ENCODE assay signal across 7 cellular contexts in genomic region chr2:26605195-26605968, GRCh38. TPM values are rescaled to one million over a fixed set of nuclear protein-coding genes. Genes with fewer than 3 reads are reported as not detected.
DNase-seq lines count a peak whose midpoint lies in the region; ATAC-seq and TF ChIP-seq lines count a peak whose summit lies in the region.

No MANE protein-coding gene starts in this region.

- WGBS in stomach, 5 donors, result 21 to 24% (median 23%) methylated on average over 12 of the region's 12 CpGs

- H3K27me3 ChIP-seq in SJCRH30 (peaks cover 31% of the 10 kb centered on the region), stomach (peaks cover 0 to 32% (median 0%) of the 10 kb centered on the region in 3 donors)

- DNase-seq in G401 (ENCODE audit: low spot score), result peak; percentile 76
- peak; percentile 68 for DNase-seq in KBM-7
- DNase-seq in SJCRH30, result peak; percentile 46 to 80
- peak; percentile 72 for DNase-seq in cerebellum (ENCODE audit: low spot score)
- peak in 1 of 2 donors; percentile 27 for DNase-seq in left colon
- DNase-seq in stomach, result no peak

- TF ChIP-seq CTCF in stomach (IDR thresholded peaks at IDR 0.05), result peak in 5 of 7 experiments; percentile 67 to 91 (median 80)

- in situ Hi-C loops in G401 (cut with HindIII; ENCODE audit: low sequenced_read_pairs), result no loop called here
- in situ Hi-C loops in KBM-7 (cut with MboI; ENCODE audit: low pct_unique_long_range_greater_than_20kb, low sequenced_read_pairs), result no loop called here

- H3K27ac ChIP-seq in SJCRH30 (no peak overlapping the region), stomach (no peak overlapping the region)

- no peak for TF ChIP-seq EP300 in stomach (IDR thresholded peaks at IDR 0.05)

- H3K4me3 ChIP-seq in SJCRH30, result no peak overlapping the region
- no peak overlapping the region for H3K4me3 ChIP-seq in stomach

- H3K9me3 ChIP-seq in SJCRH30 (replicated peaks) (no peaks in the 10 kb centered on the region), stomach (no peaks in the 10 kb centered on the region)

- peak; percentile 59 for ATAC-seq in left colon
- ATAC-seq in GM21723 (IDR thresholded peaks at IDR 0.05; ENCODE audit: unreplicated experiment), result no peak

- intact Hi-C loops in left colon (cut with DNase I, micrococcal nuclease) (loop anchor here (1.0 to 5.0 kb wide), 2 partner anchors 137 to 140 kb away; no protein-coding TSS in a partner anchor), stomach (cut with DNase I; ENCODE audit: low total_unique reads) (loop anchor here (5.0 kb wide), 1 partner anchor 137 kb away; no protein-coding TSS in a partner anchor)

- H3K36me3 ChIP-seq in SJCRH30 (no peaks in the 10 kb centered on the region), stomach (no peaks in the 10 kb centered on the region)

- H3K4me1 ChIP-seq in SJCRH30, result no peaks in the 10 kb centered on the region; the same call in 1 of the 2 replicates
- H3K4me1 ChIP-seq in stomach, result peaks cover 7 to 27% (median 14%) of the 10 kb centered on the region in 4 donors

- no peak for TF ChIP-seq POLR2A in stomach (IDR thresholded peaks at IDR 0.05)

RNA-seq across cellular contexts. Expression of gene CIB4, which starts 35.8 kb away (rescaled TPM):
- total RNA-seq in G401 (2014; rRNA removed; shearing (Covaris generic)), result not detected in 2 replicates
- total RNA-seq in SJCRH30 (2014; rRNA removed; shearing (Covaris generic)), result not detected in 2 replicates
- total RNA-seq in cerebellum (not detected), left colon (not detected), stomach (1 to 10 TPM in 1 of 5 donors, not detected in 4; 1.8 TPM)
- 1 to 10 TPM in 1 of 3 donors, not detected in 2; 1.8 TPM for polyA plus RNA-seq in stomach
